ENCODE assay signal across 1 cellular context in genomic region chr4:102196221-102196620, GRCh38.
TF ChIP-seq lines count a peak whose summit lies in the region.

No MANE protein-coding gene starts in this region.

TF ChIP-seq in endothelial cell of umbilical vein, 7 proteins besides CTCF, POLR2A, EP300 and RAD21:
- no peak for TF ChIP-seq GATA2 (IDR thresholded peaks at IDR 0.05; ENCODE audit: insufficient read depth, insufficient read length, low read depth, low read length)
- TF ChIP-seq MAX (IDR thresholded peaks at IDR 0.05; ENCODE audit: insufficient read depth, insufficient read length), result no peak
- peak; percentile 73 for TF ChIP-seq JUN (IDR thresholded peaks at IDR 0.05; ENCODE audit: borderline replicate concordance, insufficient read depth, insufficient read length, low read depth)
- TF ChIP-seq FOS (IDR thresholded peaks at IDR 0.05; ENCODE audit: borderline replicate concordance, insufficient read depth, low read length), result peak; percentile 76
TF ChIP-seq in endothelial cell of umbilical vein: peak in this region for 2.
